Comparison of ENCODE assay signal across 10 cellular contexts in the genomic region with DNA sequence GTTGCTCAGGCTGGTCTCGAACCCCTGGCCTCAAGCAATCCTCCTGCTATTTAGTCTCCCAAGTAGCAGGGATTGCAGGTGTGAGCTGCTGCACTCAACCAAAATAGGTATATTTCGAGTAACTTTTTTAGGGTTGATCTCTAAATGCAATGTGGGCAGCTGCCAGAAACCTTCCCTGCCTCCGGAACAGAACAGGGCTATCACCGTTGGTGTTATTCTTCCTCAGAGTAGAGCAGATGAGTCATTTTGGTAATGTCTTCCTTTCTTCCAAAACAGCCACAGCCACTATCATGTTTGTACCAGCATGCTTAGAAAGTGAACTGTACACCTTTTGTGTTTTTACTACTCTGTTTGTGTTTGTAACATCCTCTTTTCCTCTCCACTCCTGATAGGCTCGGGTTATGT. TPM values are rescaled to one million over a fixed set of nuclear protein-coding genes. Genes with fewer than 3 reads are reported as not detected.
A peak's percentile ranks its signal among the peaks of the same experiment; 100 is the strongest.
DNase-seq lines count a peak whose midpoint lies in the region; ATAC-seq, FAIRE-seq and TF ChIP-seq lines count a peak whose summit lies in the region.
"Had no signal": no experiment of that assay in that cellular context is flagged by ENCODE, and none has a peak within 500 bp of the region (broad histone marks: within the 10 kb centered on the region; RNA-seq: fewer than 3 reads in every experiment).

No MANE protein-coding gene starts in this region.

- peak overlapping the region in 1 of 3 experiments; percentile 17 for H3K4me3 ChIP-seq in keratinocyte (ENCODE audit: control insufficient read depth in 2 of 3, extremely low read depth in 1 of 3, insufficient read depth in 2 of 3, low read depth in 1 of 3, low read length in 3 of 3)
- no peak overlapping the region for H3K4me3 ChIP-seq in transverse colon
- H3K4me3 ChIP-seq: lung had no signal

- 63 to 74% methylated on average over 5 of the region's 5 CpGs for WGBS in transverse colon (ENCODE audit: low coverage in 1 of 2), 2 donors

- no peak overlapping the region for H3K27ac ChIP-seq in keratinocyte (ENCODE audit: control insufficient read depth, insufficient read depth, low read length)
- no peak overlapping the region for H3K27ac ChIP-seq in transverse colon

- no peaks in the 10 kb centered on the region for H3K27me3 Mint-ChIP-seq in activated naive CD8-positive, alpha-beta T cell treated with anti-CD3 and anti-CD28 coated beads, Interleukin-2, amount 50 U/mL, for 24 hours

- H3K27me3 ChIP-seq in keratinocyte (ENCODE audit: control insufficient read depth, extremely low read depth, insufficient read depth, low read length) (no peaks in the 10 kb centered on the region), transverse colon (no peaks in the 10 kb centered on the region)

- peaks cover 3% of the 10 kb centered on the region for H3K9me1 ChIP-seq in keratinocyte (ENCODE audit: control insufficient read depth, extremely low read depth, insufficient read depth, low read length)

- no peak overlapping the region for H3K9ac ChIP-seq in keratinocyte (ENCODE audit: control insufficient read depth, extremely low read depth, insufficient read depth, low read length)

- H3K4me1 ChIP-seq in keratinocyte (ENCODE audit: control insufficient read depth, extremely low read depth, insufficient read depth, low read length): peaks cover 12% of the 10 kb centered on the region
- H3K4me1 ChIP-seq in transverse colon: peaks cover 0 to 15% (median 5%) of the 10 kb centered on the region in 4 donors

- FAIRE-seq in keratinocyte (lab: Jason Lieb, UNC): peak; percentile 80

- no peak overlapping the region for H3K4me3 Mint-ChIP-seq in activated naive CD8-positive, alpha-beta T cell treated with anti-CD3 and anti-CD28 coated beads, Interleukin-2, amount 50 U/mL, for 24 hours

- peaks cover 71% of the 10 kb centered on the region for H3K79me2 ChIP-seq in keratinocyte (ENCODE audit: control insufficient read depth, insufficient read depth, low read length)

- TF ChIP-seq CTCF in keratinocyte (optimal IDR thresholded peaks at IDR 0.05 in 1 of 3, IDR thresholded peaks at IDR 0.05 in 1 of 3, conservative IDR thresholded peaks at IDR 0.05 in 1 of 3; ENCODE audit: extremely low read depth in 1 of 3, insufficient read depth in 2 of 3, low read length in 3 of 3) (no peak), transverse colon (IDR thresholded peaks at IDR 0.05) (no peak)

- peak overlapping the region; percentile 56 for H3K4me2 ChIP-seq in keratinocyte (ENCODE audit: control insufficient read depth, extremely low read depth, insufficient read depth, low read depth, low read length)

- H4K20me1 ChIP-seq in keratinocyte (ENCODE audit: control insufficient read depth, extremely low read depth, insufficient read depth, low read length): peaks cover 4% of the 10 kb centered on the region

- in situ Hi-C loops in transverse colon (cut with MboI; ENCODE audit: low pct_ligation_motif_present in 1 of 4, low pct_unique_long_range_greater_than_20kb in 1 of 4, low sequenced_read_pairs in 3 of 4): loop anchor here in 1 of 4 donors (5.0 kb wide), 1 partner anchor 105 kb away; no protein-coding TSS in a partner anchor

- H2AFZ ChIP-seq in keratinocyte (ENCODE audit: control insufficient read depth, low read length): no peak overlapping the region

- DNase-seq in AG20443 (ENCODE audit: low spot score): peak; percentile 64
- peak; percentile 69 for DNase-seq in M059J (ENCODE audit: low read depth)
- DNase-seq in activated naive CD8-positive, alpha-beta T cell treated with anti-CD3 and anti-CD28 coated beads, Interleukin-2, amount 50 U/mL, for 24 hours: no peak
- DNase-seq in keratinocyte (ENCODE audit: low read depth, low spot score): no peak
- DNase-seq in germinal center (ENCODE audit: low spot score): no peak
- DNase-seq in occipital lobe (lab: John Stamatoyannopoulos, UW): no peak
- no peak for DNase-seq in transverse colon
- no peak for DNase-seq in NCI-H2081 treated with DMSO at 0.1 percent for 48 hours (lab: John Stamatoyannopoulos, UW)
- DNase-seq: NCI-H2171 treated with DMSO at 0.1 percent for 48 hours had no signal

- ATAC-seq in activated naive CD8-positive, alpha-beta T cell treated with anti-CD3 and anti-CD28 coated beads, Interleukin-2, amount 50 U/mL, for 24 hours: peak; percentile 70

- peaks cover 26% of the 10 kb centered on the region for H3K36me3 Mint-ChIP-seq in activated naive CD8-positive, alpha-beta T cell treated with anti-CD3 and anti-CD28 coated beads, Interleukin-2, amount 50 U/mL, for 24 hours (ENCODE audit: low read depth)

- H3K9me3 ChIP-seq in keratinocyte (ENCODE audit: control insufficient read depth, low read depth, low read length): no peaks in the 10 kb centered on the region
- no peaks in the 10 kb centered on the region for H3K9me3 ChIP-seq in transverse colon

- TF ChIP-seq POLR2A in transverse colon (IDR thresholded peaks at IDR 0.05): no peak

- peaks cover 4% of the 10 kb centered on the region for H3K9me3 Mint-ChIP-seq in activated naive CD8-positive, alpha-beta T cell treated with anti-CD3 and anti-CD28 coated beads, Interleukin-2, amount 50 U/mL, for 24 hours

- H3K36me3 ChIP-seq in keratinocyte (ENCODE audit: control insufficient read depth in 2 of 2, extremely low read depth in 1 of 2, insufficient read depth in 2 of 2, low read length in 2 of 2) (peaks cover 15 to 17% of the 10 kb centered on the region in 2 experiments), transverse colon (no peaks in the 10 kb centered on the region)

- dilution Hi-C loops in keratinocyte (cut with MboI; ENCODE audit: extremely low pct_ligation_motif_present, low sequenced_read_pairs): no loop called here

- TF ChIP-seq EP300 in transverse colon (IDR thresholded peaks at IDR 0.05; ENCODE audit: low read depth): no peak

- H3K27ac Mint-ChIP-seq in activated naive CD8-positive, alpha-beta T cell treated with anti-CD3 and anti-CD28 coated beads, Interleukin-2, amount 50 U/mL, for 24 hours: peak overlapping the region; percentile 32

- H3K4me1 Mint-ChIP-seq in activated naive CD8-positive, alpha-beta T cell treated with anti-CD3 and anti-CD28 coated beads, Interleukin-2, amount 50 U/mL, for 24 hours: peaks cover 41% of the 10 kb centered on the region

- intact Hi-C loops in transverse colon (cut with DNase I; ENCODE audit: low total_unique reads): no loop called here

RNA-seq across cellular contexts. Expression of a gene that starts 44.1 kb away (rescaled TPM):
- total RNA-seq in M059J (2014; rRNA removed; shearing (Covaris generic)): 23.0 and 37.8 TPM in 2 replicates
- 25.3 to 40.9 TPM (median 37.8 TPM) in 3 replicates for polyA plus RNA-seq in keratinocyte
- 94.9 TPM for polyA plus RNA-seq in keratinocyte (2011; ENCODE audit: low read depth)
- polyA plus RNA-seq in keratinocyte (2011; cell fraction: cytosol; rRNA removed): 27.6 and 39.1 TPM in 2 replicates
- polyA plus RNA-seq in keratinocyte (2011; cell fraction: nucleus; rRNA removed): 40.1 and 44.8 TPM in 2 replicates
- 28.5 and 30.4 TPM in 2 replicates for polyA plus RNA-seq in keratinocyte (2012; ENCODE audit: low replicate concordance)
- 11.9 to 25.8 TPM (median 19.3 TPM) in 3 replicates for polyA minus RNA-seq in keratinocyte
- polyA minus RNA-seq in keratinocyte (2011; cell fraction: cytosol; rRNA and poly(A)+ RNA removed): 22.8 TPM
- polyA minus RNA-seq in keratinocyte (2011; cell fraction: nucleus; rRNA and poly(A)+ RNA removed): 19.0 and 28.6 TPM in 2 replicates
- total RNA-seq in occipital lobe (19.2 TPM), transverse colon (10 to 100 TPM; 13.7 to 57.2 (median 50.7) TPM)

Comparison
In these comparisons a context has a peak if more than half of its experiments do, and no peak if none do; other contexts are left out.
1. DNase-seq: peak in AG20443 (single experiment) and M059J (single experiment); none in activated naive CD8-positive, alpha-beta T cell treated with anti-CD3 and anti-CD28 coated beads, Interleukin-2, amount 50 U/mL, for 24 hours (single experiment), keratinocyte (single experiment), germinal center (single experiment), occipital lobe (single experiment), transverse colon (single experiment) and NCI-H2081 treated with DMSO at 0.1 percent for 48 hours (single experiment).